In genomic region chr3:139774570-139775302, GRCh38 we compare ENCODE assay signal across 12 cellular contexts.
A peak's percentile ranks its signal among the peaks of the same experiment; 100 is the strongest.
DNase-seq lines count a peak whose midpoint lies in the region; ATAC-seq and TF ChIP-seq lines count a peak whose summit lies in the region.
"Had no signal": no experiment of that assay in that cellular context is flagged by ENCODE, and none has a peak within 500 bp of the region (broad histone marks: within the 10 kb centered on the region; RNA-seq: fewer than 3 reads in every experiment).

No MANE protein-coding gene starts in this region.

- DNase-seq in H4 (ENCODE audit: low spot score) = peak; percentile 90
- peak; percentile 66 to 79 for DNase-seq in NCI-H446 (lab: John Stamatoyannopoulos, UW)
- peak; percentile 40 for DNase-seq in glomerular visceral epithelial cell (ENCODE audit: extremely low spot score)
- DNase-seq in pons (ENCODE audit: low spot score) = peak; percentile 28
- DNase-seq in cortex of kidney (lab: John Stamatoyannopoulos, UW) = no peak
- no peak for DNase-seq in activated CD8-positive, alpha-beta memory T cell treated with anti-CD3 and anti-CD28 coated beads, Interleukin-2, amount 50 U/mL, for 4 hours
- DNase-seq in endothelial cell (ENCODE audit: low spot score) = no peak
- DNase-seq: HCEC 1CT; NK-92 treated with Interleukin-12 subunit alpha and Interleukin-12 subunit beta, amount 100 ng/mL, for 24 hours; stimulated activated CD4-positive, alpha-beta T cell treated with anti-CD3 and anti-CD28 coated beads, Interleukin-1b, Interleukin-23, amount 100 ng/mL, for 48 hours; uterus had no signal

- no peak for ATAC-seq in GM21529 (IDR thresholded peaks at IDR 0.05; ENCODE audit: unreplicated experiment)

- no peaks in the 10 kb centered on the region for H3K27me3 Mint-ChIP-seq in endothelial cell (ENCODE audit: unreplicated experiment)

- no peak overlapping the region for H3K4me3 Mint-ChIP-seq in endothelial cell (ENCODE audit: unreplicated experiment)

- H3K4me1 Mint-ChIP-seq in endothelial cell (ENCODE audit: unreplicated experiment) = peaks cover 3% of the 10 kb centered on the region

- H3K36me3 Mint-ChIP-seq in endothelial cell (ENCODE audit: low read depth, unreplicated experiment) = no peaks in the 10 kb centered on the region

- no peaks in the 10 kb centered on the region for H3K9me3 Mint-ChIP-seq in endothelial cell (ENCODE audit: unreplicated experiment)

- no peak for TF ChIP-seq CTCF in endothelial cell (IDR thresholded peaks at IDR 0.05; ENCODE audit: unreplicated experiment)

- H3K27ac Mint-ChIP-seq in endothelial cell (ENCODE audit: unreplicated experiment) = no peak overlapping the region

Comparison
In these comparisons a context has a peak if more than half of its experiments do, and no peak if none do; other contexts are left out.
1. DNase-seq: peak in H4 (single experiment), NCI-H446 (2 of 2), glomerular visceral epithelial cell (single experiment) and pons (single experiment); none in cortex of kidney (single experiment), activated CD8-positive, alpha-beta memory T cell treated with anti-CD3 and anti-CD28 coated beads, Interleukin-2, amount 50 U/mL, for 4 hours (single experiment) and endothelial cell (single experiment).